9 cellular contexts compared by ENCODE assay signal in the genomic region with DNA sequence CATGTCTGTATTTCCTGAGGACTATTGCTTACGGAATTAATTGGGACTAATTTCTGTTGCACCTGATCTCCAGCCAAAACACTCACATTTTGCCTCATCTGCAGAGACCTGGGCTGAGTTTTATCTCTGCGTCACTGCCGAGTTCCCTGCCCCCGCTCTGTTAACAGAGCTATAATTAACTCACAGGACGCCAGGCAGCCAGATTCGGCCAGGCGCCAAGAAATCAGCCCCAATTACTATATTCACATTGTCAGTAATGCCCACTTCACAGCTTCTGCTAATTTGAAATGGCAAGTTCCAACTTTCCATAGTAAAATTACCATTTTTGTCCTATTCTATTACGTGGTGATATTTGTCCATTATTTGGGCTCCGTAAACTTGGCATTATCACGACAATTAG.
DNase-seq lines count a peak whose midpoint lies in the region; ATAC-seq and TF ChIP-seq lines count a peak whose summit lies in the region.
"Had no signal": no experiment of that assay in that cellular context is flagged by ENCODE, and none has a peak within 500 bp of the region (broad histone marks: within the 10 kb centered on the region; RNA-seq: fewer than 3 reads in every experiment).

No MANE protein-coding gene starts in this region.

- H3K4me3 ChIP-seq in SU-DHL-6 (ENCODE audit: insufficient read depth, low read length, poor library complexity, severe bottlenecking): no peak overlapping the region
- H3K4me3 ChIP-seq in stomach: no peak overlapping the region

- H3K36me3 ChIP-seq in SU-DHL-6 (ENCODE audit: low read length) (no peaks in the 10 kb centered on the region), stomach (no peaks in the 10 kb centered on the region)

- H3K9ac ChIP-seq in SU-DHL-6 (ENCODE audit: low read length): peak overlapping the region; percentile 4; the same call in 1 of the 2 replicates

- peak overlapping the region; percentile 30 for H3K4me2 ChIP-seq in SU-DHL-6 (ENCODE audit: low read depth, low read length, poor library complexity, severe bottlenecking)

- DNase-seq in NCI-H1417 treated with DMSO at 0.1 percent for 48 hours (lab: John Stamatoyannopoulos, UW): peak; percentile 83
- DNase-seq in cardiac septum (ENCODE audit: low spot score): peak; percentile 85
- DNase-seq in stomach: peak; percentile 77
- DNase-seq in globus pallidus (ENCODE audit: low spot score): no peak
- no peak for DNase-seq in activated CD4-positive, CD25-positive, alpha-beta regulatory T cell (lab: John Stamatoyannopoulos, UW)
- no peak for DNase-seq in activated CD4-positive, alpha-beta T cell treated with anti-CD3 and anti-CD28 coated beads for 48 hours
- DNase-seq: effector memory CD8-positive, alpha-beta T cell had no signal

- TF ChIP-seq CTCF in SU-DHL-6 (IDR thresholded peaks at IDR 0.05; ENCODE audit: insufficient read depth, low read length, poor library complexity, severe bottlenecking) (no peak), stomach (IDR thresholded peaks at IDR 0.05) (no peak)

- H3K4me1 ChIP-seq in stomach: peaks cover 21 to 92% (median 54%) of the 10 kb centered on the region in 4 donors

- H3K27ac ChIP-seq in SU-DHL-6 (ENCODE audit: low read depth, low read length) (peak overlapping the region; percentile 69), stomach (peak overlapping the region in 4 of 5 donors; percentile 31 to 90 (median 50))

- H4K20me1 ChIP-seq in SU-DHL-6 (ENCODE audit: low read depth, low read length): no peaks in the 10 kb centered on the region

- intact Hi-C loops in cardiac septum (cut with DNase I) (no loop called here), stomach (cut with DNase I; ENCODE audit: low total_unique reads) (no loop called here)

- H3K9me3 ChIP-seq in SU-DHL-6 (ENCODE audit: insufficient read depth, low read length) (no peaks in the 10 kb centered on the region), stomach (no peaks in the 10 kb centered on the region)

- WGBS in stomach, 5 donors: 33 to 47% (median 42%) methylated on average over 10 of the region's 10 CpGs

- peaks cover 47% of the 10 kb centered on the region for H3F3A ChIP-seq in SU-DHL-6 (ENCODE audit: insufficient read depth)

- no peak for TF ChIP-seq POLR2A in stomach (IDR thresholded peaks at IDR 0.05)

- H2AFZ ChIP-seq in SU-DHL-6 (ENCODE audit: low read depth, low read length, severe bottlenecking): no peak overlapping the region

- no peak for ATAC-seq in GM19397 (IDR thresholded peaks at IDR 0.05; ENCODE audit: unreplicated experiment)
- ATAC-seq: effector memory CD8-positive, alpha-beta T cell had no signal

- H3K27me3 ChIP-seq in SU-DHL-6 (ENCODE audit: low read length) (no peaks in the 10 kb centered on the region), stomach (no peaks in the 10 kb centered on the region)

- peaks cover 100% of the 10 kb centered on the region for H3K79me2 ChIP-seq in SU-DHL-6 (ENCODE audit: insufficient read depth, low read length)

- TF ChIP-seq EP300 in stomach (IDR thresholded peaks at IDR 0.05): no peak

- H3K9me2 ChIP-seq in SU-DHL-6 (replicated peaks; ENCODE audit: insufficient read depth, low read length): no peaks in the 10 kb centered on the region

Comparison
In these comparisons a context has a peak if more than half of its experiments do, and no peak if none do; other contexts are left out.
1. DNase-seq: peak in NCI-H1417 treated with DMSO at 0.1 percent for 48 hours (single experiment), cardiac septum (single experiment) and stomach (single experiment); none in globus pallidus (single experiment), activated CD4-positive, CD25-positive, alpha-beta regulatory T cell (0 of 4) and activated CD4-positive, alpha-beta T cell treated with anti-CD3 and anti-CD28 coated beads for 48 hours (single experiment).